In genomic region chr6:4664117-4664626, GRCh38 we compare ENCODE assay signal across 13 cellular contexts.
A peak's percentile ranks its signal among the peaks of the same experiment; 100 is the strongest.
DNase-seq lines count a peak whose midpoint lies in the region; ATAC-seq, FAIRE-seq and TF ChIP-seq lines count a peak whose summit lies in the region.
"Had no signal": no experiment of that assay in that cellular context is flagged by ENCODE, and none has a peak within 500 bp of the region (broad histone marks: within the 10 kb centered on the region; RNA-seq: fewer than 3 reads in every experiment).

No MANE protein-coding gene starts in this region.

- H3K9me3 ChIP-seq in pancreas = no peaks in the 10 kb centered on the region

- H3K4me3 ChIP-seq in AG09309 (ENCODE audit: control insufficient read depth, low read depth, low read length) (no peak overlapping the region), pancreas (no peak overlapping the region)
- H3K4me3 ChIP-seq: skin epidermis had no signal

- H3K27me3 ChIP-seq in pancreas = no peaks in the 10 kb centered on the region

- FAIRE-seq in pancreas (lab: Jason Lieb, UNC) = no peak
- FAIRE-seq: GM12891 had no signal

- WGBS in pancreas, 2 donors = 63 to 68% methylated on average over 7 of the region's 7 CpGs

- peak; percentile 57 for DNase-seq in AG09309 (ENCODE audit: low read depth)
- peak; percentile 90 for DNase-seq in amniotic epithelial cell (ENCODE audit: low read depth)
- DNase-seq in Right ventricle myocardium inferior (ENCODE audit: missing footprints) = peak; percentile 87
- DNase-seq in pancreas = peak in 2 of 6 donors; percentile 2 to 10
- no peak for DNase-seq in NCI-H526 (lab: John Stamatoyannopoulos, UW)
- DNase-seq in DMS53 (lab: John Stamatoyannopoulos, UW) = no peak
- DNase-seq: MM.1S, T-helper 2 cell had no signal

- H3K27ac ChIP-seq in pancreas = no peak overlapping the region
- H3K27ac ChIP-seq: C4-2B had no signal

- peak; percentile 90 for ATAC-seq in Right ventricle myocardium inferior
- ATAC-seq in pancreas = peak in 3 of 4 donors; percentile 42 to 74 (median 50)
- no peak for ATAC-seq in GM18867 (IDR thresholded peaks at IDR 0.05; ENCODE audit: unreplicated experiment)
- no peak for ATAC-seq in HG03520 (IDR thresholded peaks at IDR 0.05; ENCODE audit: unreplicated experiment)

- intact Hi-C loops in Right ventricle myocardium inferior (cut with DNase I) = loop anchor here (10.0 kb wide), 1 partner anchor 189 kb away; no protein-coding TSS in a partner anchor
- intact Hi-C loops in pancreas (cut with DNase I) = no loop called here

- TF ChIP-seq CTCF in AG09309 (IDR thresholded peaks at IDR 0.05; ENCODE audit: control insufficient read depth, insufficient read depth, low read depth, low read length, missing control alignments) (no peak), pancreas (IDR thresholded peaks at IDR 0.05) (no peak)

- no peaks in the 10 kb centered on the region for H3K4me1 ChIP-seq in pancreas

- H3K36me3 ChIP-seq in pancreas = no peaks in the 10 kb centered on the region

Comparison
In these comparisons a context has a peak if more than half of its experiments do, and no peak if none do; other contexts are left out.
1. DNase-seq: peak in AG09309 (single experiment), amniotic epithelial cell (single experiment) and Right ventricle myocardium inferior (single experiment); none in NCI-H526 (0 of 2) and DMS53 (single experiment).
2. ATAC-seq: peak in Right ventricle myocardium inferior (single experiment) and pancreas (3 of 4); none in GM18867 (single experiment) and HG03520 (single experiment).